In genomic region chr11:119906376-119906775, GRCh38 we compare ENCODE assay signal across 14 cellular contexts.
DNase-seq lines count a peak whose midpoint lies in the region; ATAC-seq, FAIRE-seq and TF ChIP-seq lines count a peak whose summit lies in the region.
"Had no signal": no experiment of that assay in that cellular context is flagged by ENCODE, and none has a peak within 500 bp of the region (broad histone marks: within the 10 kb centered on the region; RNA-seq: fewer than 3 reads in every experiment).

No MANE protein-coding gene starts in this region.

- H2AK5ac ChIP-seq in mesendoderm (ENCODE audit: low read length) = no peak overlapping the region

- no peaks in the 10 kb centered on the region for H3K27me3 ChIP-seq in small intestine (ENCODE audit: control insufficient read depth in 2 of 2, insufficient read depth in 2 of 2, low read length in 2 of 2)
- no peaks in the 10 kb centered on the region for H3K27me3 ChIP-seq in mesendoderm (ENCODE audit: insufficient read depth, low read length, poor library complexity)

- H3K4me3 ChIP-seq in small intestine (ENCODE audit: low read depth in 1 of 2, low read length in 2 of 2) = no peak overlapping the region
- H3K4me3 ChIP-seq in mesendoderm (ENCODE audit: low read length) = no peak overlapping the region

- H2BK5ac ChIP-seq in mesendoderm (ENCODE audit: low read length) = no peak overlapping the region

- no peak overlapping the region for H3K4me2 ChIP-seq in mesendoderm (ENCODE audit: low read length)

- no peak overlapping the region for H2BK120ac ChIP-seq in mesendoderm (ENCODE audit: low read depth, low read length)

- peak; percentile 52 for DNase-seq in NCI-H82 treated with DMSO at 0.1 percent for 48 hours (lab: John Stamatoyannopoulos, UW; ENCODE audit: unreplicated experiment)
- DNase-seq in left lobe of liver (ENCODE audit: low spot score) = no peak
- peak; percentile 32 for DNase-seq in small intestine
- no peak for DNase-seq in cerebellar nuclear complex (lab: John Stamatoyannopoulos, UW)
- no peak for DNase-seq in mesendoderm
- no peak for DNase-seq in ureter (ENCODE audit: low spot score)
- DNase-seq in NCI-H146 (lab: John Stamatoyannopoulos, UW) = no peak
- DNase-seq: DMS53, H9, NCI-H1048, NCI-H1436 treated with DMSO at 0.1 percent for 48 hours, NCI-H2081 had no signal

- no peak overlapping the region for H3K56ac ChIP-seq in mesendoderm (ENCODE audit: low read length)

- H3K36me3 ChIP-seq in small intestine (ENCODE audit: control insufficient read depth in 2 of 2, insufficient read depth in 2 of 2, low read length in 2 of 2) = no peaks in the 10 kb centered on the region
- H3K36me3 ChIP-seq in mesendoderm (ENCODE audit: control insufficient read depth, insufficient read depth, low read length) = no peaks in the 10 kb centered on the region

- H3K9me3 ChIP-seq in small intestine (ENCODE audit: control insufficient read depth, low read depth) = no peaks in the 10 kb centered on the region

- no peak overlapping the region for H4K5ac ChIP-seq in mesendoderm (ENCODE audit: low read length)

- TF ChIP-seq CTCF in C4-2B (conservative IDR thresholded peaks at IDR 0.05) = no peak

- H3K4me1 ChIP-seq in small intestine (ENCODE audit: control insufficient read depth in 2 of 2, insufficient read depth in 1 of 2, low read depth in 1 of 2, low read length in 1 of 2) (peaks cover 0 to 20% of the 10 kb centered on the region in 2 donors), mesendoderm (ENCODE audit: control insufficient read depth, low read depth, low read length) (peaks cover 16% of the 10 kb centered on the region)

- H3K79me1 ChIP-seq in mesendoderm (ENCODE audit: low read length) = no peaks in the 10 kb centered on the region

- peak overlapping the region; percentile 64 for H3K27ac ChIP-seq in C4-2B
- H3K27ac ChIP-seq in small intestine (ENCODE audit: low read depth in 1 of 2, low read length in 1 of 2) = peak overlapping the region; percentile 67 to 93
- no peak overlapping the region for H3K27ac ChIP-seq in mesendoderm (ENCODE audit: low read depth, low read length)
- H3K27ac ChIP-seq: RWPE1 had no signal

- H3K18ac ChIP-seq in mesendoderm (ENCODE audit: low read length) = no peak overlapping the region

- H3K4ac ChIP-seq in mesendoderm (ENCODE audit: low read depth, low read length) = no peak overlapping the region

- 18 to 59% (median 36%) methylated on average over 8 of the region's 8 CpGs for WGBS in small intestine, 3 donors
- WGBS in mesendoderm (ENCODE audit: extremely low coverage, insufficient coverage, low lambda C conversion rate) = no CpG with 5 or more reads among the region's 8 CpGs

- ATAC-seq in left lobe of liver = peak; percentile 13

- H3K23ac ChIP-seq in mesendoderm (ENCODE audit: low read length) = no peak overlapping the region

- FAIRE-seq in small intestine (lab: Jason Lieb, UNC) = no peak

- H3K79me2 ChIP-seq in mesendoderm (ENCODE audit: control insufficient read depth, insufficient read depth, low read length) = no peaks in the 10 kb centered on the region

- no peak overlapping the region for H4K8ac ChIP-seq in mesendoderm (ENCODE audit: low read depth, low read length)

- no peak overlapping the region for H2BK15ac ChIP-seq in mesendoderm (replicated peaks; ENCODE audit: low read depth)

- no peak overlapping the region for H3K9ac ChIP-seq in mesendoderm (ENCODE audit: low read length)

Comparison
In these comparisons a context has a peak if more than half of its experiments do, and no peak if none do; other contexts are left out.
1. DNase-seq: peak in NCI-H82 treated with DMSO at 0.1 percent for 48 hours (single experiment) and small intestine (single experiment); none in left lobe of liver (single experiment), cerebellar nuclear complex (0 of 2), mesendoderm (single experiment), ureter (single experiment) and NCI-H146 (single experiment).